In the genomic region with DNA sequence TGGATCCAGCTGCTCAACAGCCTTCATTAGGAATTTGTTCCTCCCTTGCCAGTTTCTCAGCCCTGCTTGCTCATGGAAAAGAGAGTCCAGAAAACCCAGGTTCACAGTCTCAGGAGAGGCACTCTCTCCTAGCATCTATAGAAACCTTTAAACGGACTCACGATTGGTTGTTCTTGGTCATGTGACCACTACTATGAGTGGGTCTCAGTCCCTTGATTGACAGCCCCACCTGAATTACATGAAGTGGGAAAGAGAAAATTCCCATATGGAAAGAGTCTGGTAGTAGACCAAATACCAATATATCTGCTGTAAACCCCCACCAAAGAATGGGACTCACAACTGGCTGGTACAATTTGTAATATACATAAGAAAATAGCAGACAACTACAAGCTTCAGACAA, we compare ENCODE assay signal across 27 cellular contexts. TPM values are rescaled to one million over a fixed set of nuclear protein-coding genes. Genes with fewer than 3 reads are reported as not detected.
DNase-seq lines count a peak whose midpoint lies in the region; ATAC-seq, FAIRE-seq and TF ChIP-seq lines count a peak whose summit lies in the region.
"Had no signal": no experiment of that assay in that cellular context is flagged by ENCODE, and none has a peak within 500 bp of the region (broad histone marks: within the 10 kb centered on the region; RNA-seq: fewer than 3 reads in every experiment).

No MANE protein-coding gene starts in this region.

- POLR2A ChIA-PET in HEK293T (lab: Yijun Ruan, JAX) (no interaction called here), K562 (lab: Yijun Ruan, JAX) (interaction anchor here (1.3 kb wide), 1 partner anchor 24 kb away, joined by 3 read pairs; no protein-coding TSS in a partner anchor)

- no peak overlapping the region for H3K27ac Mint-ChIP-seq in stimulated activated effector memory CD8-positive, alpha-beta T cell treated with anti-CD3 and anti-CD28 coated beads, Interleukin-12 subunit alpha, Interleukin-12 subunit beta, amount 100 ng/mL, for 72 hours
- H3K27ac Mint-ChIP-seq: CD14-positive monocyte; CD4-positive, alpha-beta memory T cell; CD4-positive, CD25-positive, alpha-beta regulatory T cell; CD8-positive, alpha-beta memory T cell had no signal

- no TSS peak for BruUV-seq in K562 (replicated peaks; lab: Mats Ljungman, UMichigan)

- no peak for ATAC-seq in K562
- ATAC-seq in stimulated activated effector memory CD8-positive, alpha-beta T cell treated with anti-CD3 and anti-CD28 coated beads, Interleukin-12 subunit alpha, Interleukin-12 subunit beta, amount 100 ng/mL, for 72 hours, result no peak
- ATAC-seq: GM12878 had no signal

- TF ChIP-seq RAD21 in Ishikawa (IDR thresholded peaks at IDR 0.05; ENCODE audit: low read depth) (no peak), K562 (CRISPR knock-in tag; conservative IDR thresholded peaks at IDR 0.05 in 1 of 2, IDR thresholded peaks at IDR 0.05 in 1 of 2) (no peak)

- H3K9ac ChIP-seq in K562 (ENCODE audit: insufficient read depth in 1 of 2, low read depth in 2 of 2, low read length in 2 of 2), result no peak overlapping the region
- H3K9ac ChIP-seq: BLaER1 had no signal

- no peak overlapping the region for H3K27ac ChIP-seq in K562 (ENCODE audit: extremely low read depth, low read depth, low read length)
- H3K27ac ChIP-seq in WERI-Rb-1, result no peak overlapping the region
- no peak overlapping the region for H3K27ac ChIP-seq in left ventricle myocardium inferior (replicated peaks)
- H3K27ac ChIP-seq: BLaER1 had no signal

- in situ Hi-C loops in K562 (cut with MboI), result no loop called here

- no peaks in the 10 kb centered on the region for H3K9me3 ChIP-seq in K562 (replicated peaks; ENCODE audit: control insufficient read depth, insufficient read depth, low read depth, low read length)
- no peaks in the 10 kb centered on the region for H3K9me3 ChIP-seq in WERI-Rb-1 (ENCODE audit: severe bottlenecking)
- H3K9me3 ChIP-seq in left ventricle myocardium inferior (replicated peaks), result no peaks in the 10 kb centered on the region
- H3K9me3 ChIP-seq: BE2C, BLaER1 had no signal

- H3K4me1 ChIP-seq in K562 (replicated peaks in 1 of 2; ENCODE audit: control insufficient read depth in 2 of 2, insufficient read depth in 2 of 2, low read length in 2 of 2), result no peaks in the 10 kb centered on the region
- H3K4me1 ChIP-seq in left ventricle myocardium inferior, result peaks cover 17% of the 10 kb centered on the region
- H3K4me1 ChIP-seq: BE2C had no signal

- no peaks in the 10 kb centered on the region for H3K36me3 ChIP-seq in K562 (ENCODE audit: control insufficient read depth, insufficient read depth, low read length)
- H3K36me3 ChIP-seq in WERI-Rb-1, result no peaks in the 10 kb centered on the region
- no peaks in the 10 kb centered on the region for H3K36me3 ChIP-seq in left ventricle myocardium inferior
- H3K36me3 ChIP-seq: BE2C had no signal

- intact Hi-C loops in K562 (cut with micrococcal nuclease), result no loop called here
- intact Hi-C loops in left ventricle myocardium inferior (cut with micrococcal nuclease), result no loop called here

- H3K27me3 ChIP-seq in K562 (ENCODE audit: control insufficient read depth in 2 of 2, insufficient read depth in 2 of 2, low read length in 2 of 2) (no peaks in the 10 kb centered on the region), WERI-Rb-1 (ENCODE audit: insufficient read depth, low read depth, severe bottlenecking) (no peaks in the 10 kb centered on the region), left ventricle myocardium inferior (ENCODE audit: low read depth) (peaks cover 4% of the 10 kb centered on the region)
- H3K27me3 ChIP-seq: BE2C, BLaER1 had no signal

- no peaks in the 10 kb centered on the region for H3K9me3 Mint-ChIP-seq in stimulated activated effector memory CD8-positive, alpha-beta T cell treated with anti-CD3 and anti-CD28 coated beads, Interleukin-12 subunit alpha, Interleukin-12 subunit beta, amount 100 ng/mL, for 72 hours
- H3K9me3 Mint-ChIP-seq: CD4-positive, alpha-beta memory T cell; CD8-positive, alpha-beta memory T cell had no signal

- no peak for FAIRE-seq in K562 (lab: Jason Lieb, UNC)
- FAIRE-seq: A204.1, GM12878, GM12892, GM18507 had no signal

- no peaks in the 10 kb centered on the region for H3K9me1 ChIP-seq in K562 (ENCODE audit: control insufficient read depth, insufficient read depth, low read length)

- CTCF ChIA-PET in HEK293T (lab: Yijun Ruan, JAX) (no interaction called here), K562 (lab: Yijun Ruan, JAX; ENCODE audit: low intra/inter-chr PET ratio) (no interaction called here)

- no peaks in the 10 kb centered on the region for H3K36me3 Mint-ChIP-seq in stimulated activated effector memory CD8-positive, alpha-beta T cell treated with anti-CD3 and anti-CD28 coated beads, Interleukin-12 subunit alpha, Interleukin-12 subunit beta, amount 100 ng/mL, for 72 hours
- H3K36me3 Mint-ChIP-seq: CD4-positive, alpha-beta memory T cell; CD4-positive, CD25-positive, alpha-beta regulatory T cell; CD8-positive, alpha-beta memory T cell had no signal

- no peak for TF ChIP-seq POLR2A in K562 (conservative IDR thresholded peaks at IDR 0.05)

- H3K4me3 ChIP-seq in K562, result no peak overlapping the region
- H3K4me3 ChIP-seq in WERI-Rb-1 (ENCODE audit: low read depth, low read length), result no peak overlapping the region
- H3K4me3 ChIP-seq in left ventricle myocardium inferior, result no peak overlapping the region
- H3K4me3 ChIP-seq: BLaER1, GM12878 had no signal

- H3K4me2 ChIP-seq in K562 (ENCODE audit: insufficient read depth, low read length), result no peak overlapping the region
- H3K4me2 ChIP-seq: BLaER1 had no signal

- DNase-seq in HEK293T (ENCODE audit: extremely low spot score) (no peak), K562 (ENCODE audit: extremely low read depth in 1 of 4, low spot score in 3 of 4) (peak in 1 of 4 experiments; percentile 18), WERI-Rb-1 (no peak), left ventricle myocardium inferior (no peak)
- DNase-seq in stimulated activated effector memory CD8-positive, alpha-beta T cell treated with anti-CD3 and anti-CD28 coated beads, Interleukin-12 subunit alpha, Interleukin-12 subunit beta, amount 100 ng/mL, for 72 hours (ENCODE audit: low spot score in 2 of 2), result no peak
- DNase-seq: 8988T; ACHN; BE2C; C1 segment of cervical spinal cord; CD4-positive, alpha-beta memory T cell; CD4-positive, CD25-positive, alpha-beta regulatory T cell; CD8-positive, alpha-beta memory T cell; COR-L47; DMS 273 treated with DMSO at 0.1 percent for 48 hours; DMS153; DMS53; DMS79; DND-41; EL; GDM1 had no signal

- no peaks in the 10 kb centered on the region for H3K79me2 ChIP-seq in K562 (ENCODE audit: control insufficient read depth, insufficient read depth, low read length)

- H3K4me1 Mint-ChIP-seq in stimulated activated effector memory CD8-positive, alpha-beta T cell treated with anti-CD3 and anti-CD28 coated beads, Interleukin-12 subunit alpha, Interleukin-12 subunit beta, amount 100 ng/mL, for 72 hours, result no peaks in the 10 kb centered on the region
- H3K4me1 Mint-ChIP-seq: CD14-positive monocyte; CD4-positive, alpha-beta memory T cell; CD4-positive, CD25-positive, alpha-beta regulatory T cell had no signal

- H2AFZ ChIP-seq in K562 (ENCODE audit: low read depth, low read length), result no peak overlapping the region

- no peak overlapping the region for H3K4me3 Mint-ChIP-seq in stimulated activated effector memory CD8-positive, alpha-beta T cell treated with anti-CD3 and anti-CD28 coated beads, Interleukin-12 subunit alpha, Interleukin-12 subunit beta, amount 100 ng/mL, for 72 hours
- H3K4me3 Mint-ChIP-seq: CD14-positive monocyte; CD4-positive, alpha-beta memory T cell; CD4-positive, CD25-positive, alpha-beta regulatory T cell; CD8-positive, alpha-beta memory T cell had no signal

- TF ChIP-seq EP300 in Ishikawa (IDR thresholded peaks at IDR 0.05; ENCODE audit: borderline replicate concordance) (no peak), K562 (IDR thresholded peaks at IDR 0.05; ENCODE audit: low read length) (no peak)

- 17% methylated on average over 2 of the region's 2 CpGs for WGBS in K562 (ENCODE audit: insufficient coverage, low coverage, missing lambda C conversion rate)

- no peaks in the 10 kb centered on the region for H4K20me1 ChIP-seq in K562 (replicated peaks; ENCODE audit: control insufficient read depth, insufficient read depth, low read length)
- H4K20me1 ChIP-seq: BLaER1 had no signal

- TF ChIP-seq CTCF in K562 (IDR thresholded peaks at IDR 0.05 in 2 of 3, conservative IDR thresholded peaks at IDR 0.05 in 1 of 3; ENCODE audit: insufficient read depth in 2 of 3, low read depth in 1 of 3, low read length in 3 of 3) (no peak), WERI-Rb-1 (IDR thresholded peaks at IDR 0.05; ENCODE audit: low read depth, low read length) (no peak), left ventricle myocardium inferior (IDR thresholded peaks at IDR 0.05; ENCODE audit: borderline replicate concordance) (no peak)

TF ChIP-seq in Ishikawa, 13 proteins besides CTCF, POLR2A, EP300 and RAD21 (continues in another document):
- no peak for TF ChIP-seq FOXM1 (IDR thresholded peaks at IDR 0.05; ENCODE audit: borderline replicate concordance, low read depth)
- no peak for TF ChIP-seq CEBPB (IDR thresholded peaks at IDR 0.05)

TF ChIP-seq in K562, 482 proteins besides CTCF, POLR2A, EP300 and RAD21 (continues in another document):
- no peak for TF ChIP-seq NONO (IDR thresholded peaks at IDR 0.05; ENCODE audit: low read depth in 2 of 2, low read length in 1 of 2)

RNA-seq across cellular contexts. Expression of a gene that starts 54.4 kb away (rescaled TPM):
- total RNA-seq in K562 (2011; cell fraction: chromatin; rRNA removed; ENCODE audit: low replicate concordance), result 7.3 and 10.3 TPM in 2 replicates
- total RNA-seq in K562 (2011; cell fraction: nucleolus; rRNA removed), result 7.8 and 7.9 TPM in 2 replicates
- total RNA-seq in K562 (2011; cell fraction: nucleoplasm; rRNA removed), result 10.5 and 13.7 TPM in 2 replicates
- 32.2 and 33.1 TPM in 2 replicates for total RNA-seq in K562 (2014; rRNA removed)
- total RNA-seq in K562 (2014; rRNA removed; fragmentation: Illumina TruSeq; extraction: Trizol), result 27.3 and 29.6 TPM in 2 replicates
- total RNA-seq in K562 (2015; rRNA removed; fragmentation: Illumina TruSeq; extraction: Trizol), result 38.9 and 40.0 TPM in 2 replicates
- total RNA-seq in K562 (2021), result 49.5 and 52.3 TPM in 2 replicates
- 41.8 and 46.5 TPM in 2 replicates for polyA plus RNA-seq in K562 (2011; rRNA removed)
- 40.7 and 66.0 TPM in 2 replicates for polyA plus RNA-seq in K562 (2011; cell fraction: cytosol; rRNA removed)
- polyA plus RNA-seq in K562 (2011; cell fraction: nucleus; rRNA removed), result 30.8 and 37.3 TPM in 2 replicates
- polyA plus RNA-seq in K562 (2012), result 31.3 and 34.4 TPM in 2 replicates
- 40.6 and 58.6 TPM in 2 replicates for polyA plus RNA-seq in K562 (2014; fragmentation: Illumina TruSeq; extraction: Trizol)
- 100 to 1,000 TPM; 115 to 121 TPM for polyA plus RNA-seq in K562 (2014; fragmentation: Nextera tagmentation; extraction: Ambion mirVana)
- polyA plus RNA-seq in K562 (2014; rRNA removed), result 48.0 and 54.6 TPM in 2 replicates
- polyA minus RNA-seq in K562 (2011; rRNA and poly(A)+ RNA removed), result 24.1 and 28.4 TPM in 2 replicates
- 15.6 and 19.9 TPM in 2 replicates for polyA minus RNA-seq in K562 (2011; cell fraction: cytosol; rRNA and poly(A)+ RNA removed)
- 4.7 and 6.4 TPM in 2 replicates for polyA minus RNA-seq in K562 (2011; cell fraction: nucleus; rRNA and poly(A)+ RNA removed)
- 58.0 TPM for total RNA-seq in left ventricle myocardium inferior
